ENCODE assay signal across 29 cellular contexts in the genomic region with DNA sequence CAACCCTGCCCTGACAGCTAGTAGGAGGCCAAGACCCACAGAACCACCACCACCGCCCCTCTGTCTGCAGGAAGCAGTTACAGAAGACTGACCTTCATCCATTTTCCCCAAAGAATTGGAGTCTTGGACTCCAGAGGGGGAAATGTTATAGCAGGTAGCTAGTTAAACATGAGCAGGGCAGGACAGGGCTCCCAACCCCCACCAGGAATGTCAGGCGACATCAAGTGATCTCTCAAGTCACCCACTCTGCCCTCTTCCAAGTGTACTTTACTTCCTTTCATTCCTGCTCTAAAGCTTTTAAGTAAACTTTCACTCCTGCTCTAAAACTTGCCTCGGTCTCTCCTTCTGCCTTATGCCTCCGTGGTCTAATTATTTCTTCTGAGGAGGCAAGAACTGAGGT. TPM values are rescaled to one million over a fixed set of nuclear protein-coding genes. Genes with fewer than 3 reads are reported as not detected.
"Had no signal": no experiment of that assay in that cellular context is flagged by ENCODE, and none has a peak within 500 bp of the region (broad histone marks: within the 10 kb centered on the region; RNA-seq: fewer than 3 reads in every experiment).

No MANE protein-coding gene starts in this region.

- H3K27me3 ChIP-seq: pancreas, sigmoid colon, suprapubic skin, tibial nerve, uterus had no signal

- H3K36me3 ChIP-seq: esophagus squamous epithelium, pancreas, prostate gland, sigmoid colon, suprapubic skin, tibial nerve, uterus had no signal

- H3K27ac ChIP-seq: epithelial cell of prostate, esophagus squamous epithelium, pancreas, prostate gland, sigmoid colon, suprapubic skin, tibial nerve, uterus had no signal

- DNase-seq: activated CD4-positive, alpha-beta memory T cell treated with anti-CD3 and anti-CD28 coated beads for 36 hours; activated CD4-positive, alpha-beta T cell treated with anti-CD3 and anti-CD28 coated beads, Interleukin-2, amount 10 ng/mL, durations not matched to agents 24 days and 14 days; activated CD4-positive, CD25-positive, alpha-beta regulatory T cell treated with anti-CD3 and anti-CD28 coated beads, Interleukin-2, amount 50 U/mL, for 72 hours; activated CD8-positive, alpha-beta memory T cell treated with anti-CD3 and anti-CD28 coated beads, Interleukin-2, amount 50 U/mL, for 48 hours; activated naive CD4-positive, alpha-beta T cell; activated T-cell treated with anti-CD3 and anti-CD28 coated beads, Interleukin-2, amount 50 U/mL, for 24 hours; esophagus squamous epithelium; glutamatergic neuron; hypothalamus; immature natural killer cell; kidney; left colon; naive B cell; pancreas; retina; sigmoid colon; small intestine; stimulated activated CD4-positive, alpha-beta T cell treated with anti-CD3 and anti-CD28 coated beads, Interleukin-1b, Interleukin-23, amount 100 ng/mL, for 48 hours; stimulated activated CD4-positive, alpha-beta T cell treated with anti-CD3 and anti-CD28 coated beads, Interleukin-4, amount 100 ng/mL, for 4 hours; stimulated activated CD8-positive, alpha-beta memory T cell treated with anti-CD3 and anti-CD28 coated beads, Interleukin-4, amount 100 ng/mL, for 48 hours; stimulated activated naive CD4-positive, alpha-beta T cell; T-helper 2 cell; uterus had no signal

- H3K4me3 ChIP-seq: esophagus squamous epithelium, pancreas, prostate gland, sigmoid colon, suprapubic skin, tibial nerve, uterus had no signal

- ATAC-seq: activated naive CD4-positive, alpha-beta T cell treated with anti-CD3 and anti-CD28 coated beads, Interleukin-2, amount 50 U/mL, for 72 hours; left colon; pancreas had no signal

- H3K9me3 ChIP-seq: esophagus squamous epithelium, pancreas, prostate gland, sigmoid colon, suprapubic skin, tibial nerve, uterus had no signal

- H3K4me1 ChIP-seq: pancreas, prostate gland, tibial nerve, uterus had no signal

RNA-seq across cellular contexts. Expression of a gene that starts 17.1 kb away (rescaled TPM):
- total RNA-seq: activated CD4-positive, alpha-beta memory T cell treated with anti-CD3 and anti-CD28 coated beads for 36 hours; activated CD4-positive, alpha-beta T cell treated with anti-CD3 and anti-CD28 coated beads, Interleukin-2, amount 10 ng/mL, durations not matched to agents 24 days and 14 days; activated naive CD4-positive, alpha-beta T cell treated with anti-CD3 and anti-CD28 coated beads, Interleukin-2, amount 50 U/mL, for 72 hours; activated T-helper 2 cell treated with anti-CD3 and anti-CD28 coated beads, Interferon-gamma antibody, Interleukin-2, Interleukin-4, amounts not matched to agents 10 μg/mL and 5 μg/mL and 100 μg/mL, durations not matched to agents 14 hours and 24 hours and 36 hours had no signal
- polyA plus RNA-seq: immature natural killer cell had no signal
